ENCODE assay signal across 18 cellular contexts in the genomic region with DNA sequence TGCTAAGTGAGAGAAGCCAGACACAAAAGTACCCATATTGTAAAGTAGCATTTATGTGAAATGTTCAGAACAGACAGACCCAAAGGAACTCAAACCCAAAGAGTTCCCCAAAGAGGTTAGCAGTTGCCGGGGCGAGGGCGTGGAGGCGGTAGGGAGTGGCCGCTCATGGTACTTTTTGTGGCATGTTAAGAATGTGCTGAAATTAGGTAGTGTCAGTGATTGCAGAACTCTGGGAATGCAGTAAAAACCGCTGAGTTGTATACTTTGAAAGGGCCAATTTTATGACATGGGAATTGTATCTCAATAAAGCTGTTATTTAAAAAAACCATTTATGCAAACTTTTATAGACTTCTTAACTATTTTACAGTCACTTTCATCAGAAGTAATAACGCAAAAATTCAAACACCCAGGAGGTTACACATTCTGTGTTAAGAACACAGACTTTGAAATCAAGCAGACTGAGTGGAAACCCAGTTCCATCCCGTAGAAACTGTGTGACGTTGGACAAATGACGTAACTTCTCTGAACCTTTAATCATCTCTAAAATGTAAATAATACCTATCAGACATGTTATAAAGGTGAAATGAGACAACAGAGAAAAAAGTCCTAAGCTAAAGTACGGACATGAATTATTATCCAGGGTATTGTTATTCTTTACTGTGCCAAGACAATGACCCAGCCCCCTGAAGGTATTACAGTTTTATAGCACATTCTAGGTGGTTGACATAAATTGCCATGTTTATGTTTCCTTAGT. TPM values are rescaled to one million over a fixed set of nuclear protein-coding genes. Genes with fewer than 3 reads are reported as not detected.
DNase-seq lines count a peak whose midpoint lies in the region; ATAC-seq and TF ChIP-seq lines count a peak whose summit lies in the region.
"Had no signal": no experiment of that assay in that cellular context is flagged by ENCODE, and none has a peak within 500 bp of the region (broad histone marks: within the 10 kb centered on the region; RNA-seq: fewer than 3 reads in every experiment).

No MANE protein-coding gene starts in this region.

- intact Hi-C loops in PC-9 (cut with micrococcal nuclease; ENCODE audit: unreplicated experiment) = no loop called here
- intact Hi-C loops in left ventricle myocardium superior (cut with micrococcal nuclease) = no loop called here

- H3K9me3 Mint-ChIP-seq in nephron progenitor cell = no peaks in the 10 kb centered on the region

- no TSS peak for BruUV-seq in PC-9 (replicated peaks; lab: Mats Ljungman, UMichigan)

- H3F3A ChIP-seq in PC-9 (ENCODE audit: insufficient read depth, low read depth) = no peaks in the 10 kb centered on the region

- H3K27me3 ChIP-seq in PC-9 (ENCODE audit: insufficient read depth, low read depth) (no peaks in the 10 kb centered on the region), hepatocyte (no peaks in the 10 kb centered on the region)

- H2AFZ ChIP-seq in PC-9 = no peak overlapping the region
- no peak overlapping the region for H2AFZ ChIP-seq in hepatocyte

- H3K27ac ChIP-seq in PC-9 (peak overlapping the region; percentile 9; the same call in 1 of the 2 replicates), hepatocyte (peak overlapping the region; percentile 72)
- H3K27ac ChIP-seq: prostate gland had no signal

- H3K27me3 Mint-ChIP-seq in nephron progenitor cell (ENCODE audit: low read depth, poor library complexity) = no peaks in the 10 kb centered on the region

- H3K27ac Mint-ChIP-seq in nephron progenitor cell = no peak overlapping the region
- H3K27ac Mint-ChIP-seq: activated naive CD4-positive, alpha-beta T cell treated with anti-CD3 and anti-CD28 coated beads, Interleukin-2, amount 50 U/mL, for 72 hours; HFFc6; naive thymus-derived CD8-positive, alpha-beta T cell had no signal

- no peak overlapping the region for H3K4me3 Mint-ChIP-seq in nephron progenitor cell
- H3K4me3 Mint-ChIP-seq: HFFc6; naive thymus-derived CD8-positive, alpha-beta T cell had no signal

- H3K36me3 ChIP-seq in PC-9 (ENCODE audit: low read depth) (no peaks in the 10 kb centered on the region), hepatocyte (replicated peaks; ENCODE audit: insufficient read depth, low read depth) (no peaks in the 10 kb centered on the region)
- H3K36me3 ChIP-seq: prostate gland had no signal

- H3K79me2 ChIP-seq in PC-9 (ENCODE audit: low read depth) (no peaks in the 10 kb centered on the region), hepatocyte (no peaks in the 10 kb centered on the region)

- H4K20me1 ChIP-seq in PC-9 (ENCODE audit: insufficient read depth) (no peaks in the 10 kb centered on the region), hepatocyte (ENCODE audit: insufficient read depth, poor library complexity, severe bottlenecking) (no peaks in the 10 kb centered on the region)

- CTCF ChIA-PET in PC-9 (lab: Charles Lee) = no interaction called here

- no peaks in the 10 kb centered on the region for H3K9me2 ChIP-seq in PC-9 (ENCODE audit: insufficient read depth)
- H3K9me2 ChIP-seq in hepatocyte (replicated peaks; ENCODE audit: insufficient read depth) = no peaks in the 10 kb centered on the region

- POLR2A ChIA-PET in PC-9 (lab: Charles Lee; ENCODE audit: unreplicated experiment) = no interaction called here

- peaks cover 17% of the 10 kb centered on the region for H3K4me1 Mint-ChIP-seq in nephron progenitor cell
- H3K4me1 Mint-ChIP-seq: naive thymus-derived CD8-positive, alpha-beta T cell had no signal

- no peaks in the 10 kb centered on the region for H3K36me3 Mint-ChIP-seq in nephron progenitor cell (ENCODE audit: low read depth)
- H3K36me3 Mint-ChIP-seq: activated naive CD4-positive, alpha-beta T cell treated with anti-CD3 and anti-CD28 coated beads, Interleukin-2, amount 50 U/mL, for 72 hours; naive thymus-derived CD8-positive, alpha-beta T cell had no signal

- no peak for TF ChIP-seq CTCF in PC-9 (conservative IDR thresholded peaks at IDR 0.05)
- no peak for TF ChIP-seq CTCF in hepatocyte (IDR thresholded peaks at IDR 0.05; ENCODE audit: poor library complexity)
- TF ChIP-seq CTCF in nephron progenitor cell (IDR thresholded peaks at IDR 0.05) = no peak

- WGBS in hepatocyte (ENCODE audit: low lambda C conversion rate, missing lambda C conversion rate) = 22% methylated on average over 11 of the region's 11 CpGs

- H3K4me3 ChIP-seq in PC-9 = no peak overlapping the region
- no peak overlapping the region for H3K4me3 ChIP-seq in hepatocyte
- H3K4me3 ChIP-seq: prostate gland had no signal

- 0 out of 2 replicates have a peak overlapping the region, but pooled peaks have one; percentile 4 for H3K4me2 ChIP-seq in PC-9
- H3K4me2 ChIP-seq in hepatocyte = peak overlapping the region; percentile 37

- H3K4me1 ChIP-seq in PC-9 (replicated peaks; ENCODE audit: insufficient read depth) (0 out of 2 replicates have a peak, but pooled peaks cover 9% of the 10 kb centered on the region), hepatocyte (ENCODE audit: insufficient read depth) (peaks cover 29% of the 10 kb centered on the region)
- H3K4me1 ChIP-seq: prostate gland had no signal

- ATAC-seq in GM18861 (IDR thresholded peaks at IDR 0.05; ENCODE audit: unreplicated experiment) (no peak), left ventricle myocardium superior (no peak), HG03159 (IDR thresholded peaks at IDR 0.05; ENCODE audit: unreplicated experiment) (no peak), HG02678 (IDR thresholded peaks at IDR 0.05; ENCODE audit: unreplicated experiment) (no peak)
- ATAC-seq: activated naive CD4-positive, alpha-beta T cell treated with anti-CD3 and anti-CD28 coated beads, Interleukin-2, amount 50 U/mL, for 72 hours; naive thymus-derived CD8-positive, alpha-beta T cell had no signal

- DNase-seq in Daoy (ENCODE audit: low read depth) (peak; percentile 46), PC-9 (peak; percentile 45 to 49), hepatocyte (ENCODE audit: low spot score) (peak; percentile 43), nephron progenitor cell (peak; percentile 14), left ventricle myocardium superior (no peak)
- DNase-seq: activated CD4-positive, alpha-beta T cell treated with anti-CD3 and anti-CD28 coated beads, Interleukin-2, amount 50 U/mL, for 1 hour; HFFc6; hippocampal formation; MV-4-11; naive thymus-derived CD8-positive, alpha-beta T cell; stimulated activated naive CD4-positive, alpha-beta T cell treated with Interleukin-2 at 50 U/mL for 16 hours had no signal

- no peaks in the 10 kb centered on the region for H3K9me3 ChIP-seq in PC-9 (ENCODE audit: insufficient read depth, low read depth)
- no peaks in the 10 kb centered on the region for H3K9me3 ChIP-seq in hepatocyte (ENCODE audit: low read depth)
- H3K9me3 ChIP-seq: prostate gland had no signal

RNA-seq across cellular contexts. Expression of gene ZFP42, which starts 19.6 kb away (rescaled TPM):
- 23.8 and 31.0 TPM in 2 replicates for total RNA-seq in Daoy (2014; rRNA removed; shearing (Covaris generic))
- not detected in 2 replicates for total RNA-seq in PC-9 (2021)
- total RNA-seq in hepatocyte = 4.5 and 7.1 TPM in 2 replicates
- 4.4 and 10.1 TPM in 2 replicates for polyA plus RNA-seq in hepatocyte
- not detected for total RNA-seq in left ventricle myocardium superior
- total RNA-seq: activated naive CD4-positive, alpha-beta T cell treated with anti-CD3 and anti-CD28 coated beads, Interleukin-2, amount 50 U/mL, for 72 hours; HFFc6; liver; naive thymus-derived CD8-positive, alpha-beta T cell had no signal
- polyA plus RNA-seq: liver; naive thymus-derived CD8-positive, alpha-beta T cell; urinary bladder had no signal
